ENCODE assay signal across 8 cellular contexts in genomic region chr1:21254335-21254951, GRCh38. TPM values are rescaled to one million over a fixed set of nuclear protein-coding genes. Genes with fewer than 3 reads are reported as not detected.
DNase-seq lines count a peak whose midpoint lies in the region; ATAC-seq, FAIRE-seq and TF ChIP-seq lines count a peak whose summit lies in the region.

No MANE protein-coding gene starts in this region.

- H3K36me3 Mint-ChIP-seq in activated T-helper 1 cell treated with anti-CD3 and anti-CD28 coated beads, Interleukin-12 subunit alpha, Interleukin-12 subunit beta, Interleukin-2, Interleukin-4 antibody, amounts not matched to agents 30 ng/mL and 10 ng/mL and 1 ng/mL, durations not matched to agents 14 hours and 24 hours and 36 hours (ENCODE audit: low read depth), result peaks cover 36% of the 10 kb centered on the region

- no peak overlapping the region for H3K4me2 ChIP-seq in GM23248 (ENCODE audit: unreplicated experiment)
- H3K4me2 ChIP-seq in mesendoderm (ENCODE audit: low read length), result no peak overlapping the region

- H3K4me1 ChIP-seq in GM23248 (ENCODE audit: insufficient read depth) (peaks cover 15% of the 10 kb centered on the region), heart right ventricle (peaks cover 6 to 38% (median 21%) of the 10 kb centered on the region in 9 donors), mesendoderm (ENCODE audit: control insufficient read depth, low read depth, low read length) (no peaks in the 10 kb centered on the region)

- in situ Hi-C loops in GM23248 (cut with MboI), result no loop called here

- TF ChIP-seq CTCF in heart right ventricle (IDR thresholded peaks at IDR 0.05), result no peak

- peak overlapping the region; percentile 19 for H3K27ac Mint-ChIP-seq in activated T-helper 1 cell treated with anti-CD3 and anti-CD28 coated beads, Interleukin-12 subunit alpha, Interleukin-12 subunit beta, Interleukin-2, Interleukin-4 antibody, amounts not matched to agents 30 ng/mL and 10 ng/mL and 1 ng/mL, durations not matched to agents 14 hours and 24 hours and 36 hours

- H2AFZ ChIP-seq in GM23248, result no peak overlapping the region

- H3K27me3 Mint-ChIP-seq in activated T-helper 1 cell treated with anti-CD3 and anti-CD28 coated beads, Interleukin-12 subunit alpha, Interleukin-12 subunit beta, Interleukin-2, Interleukin-4 antibody, amounts not matched to agents 30 ng/mL and 10 ng/mL and 1 ng/mL, durations not matched to agents 14 hours and 24 hours and 36 hours (ENCODE audit: insufficient read depth), result no peaks in the 10 kb centered on the region

- H3K79me1 ChIP-seq in mesendoderm (ENCODE audit: low read length), result no peaks in the 10 kb centered on the region

- H2BK15ac ChIP-seq in mesendoderm (replicated peaks; ENCODE audit: low read depth), result no peak overlapping the region

- H3K4me3 ChIP-seq in GM23248, result no peak overlapping the region
- no peak overlapping the region for H3K4me3 ChIP-seq in heart right ventricle
- H3K4me3 ChIP-seq in mesendoderm (ENCODE audit: low read length), result no peak overlapping the region

- FAIRE-seq in GM19239 (lab: Jason Lieb, UNC), result no peak

- H3K36me3 ChIP-seq in GM23248 (ENCODE audit: low read depth), result peaks cover 4% of the 10 kb centered on the region; the same call in 1 of the 2 replicates
- peaks cover 0 to 100% (median 26%) of the 10 kb centered on the region in 9 donors for H3K36me3 ChIP-seq in heart right ventricle
- no peaks in the 10 kb centered on the region for H3K36me3 ChIP-seq in mesendoderm (ENCODE audit: control insufficient read depth, insufficient read depth, low read length)

- H4K5ac ChIP-seq in mesendoderm (ENCODE audit: low read length), result no peak overlapping the region

- H4K8ac ChIP-seq in mesendoderm (ENCODE audit: low read depth, low read length), result no peak overlapping the region

- peaks cover 13% of the 10 kb centered on the region for H3F3A ChIP-seq in GM23248 (ENCODE audit: insufficient read depth)

- no peaks in the 10 kb centered on the region for H3K27me3 ChIP-seq in GM23248 (replicated peaks; ENCODE audit: insufficient read depth)
- no peaks in the 10 kb centered on the region for H3K27me3 ChIP-seq in heart right ventricle
- H3K27me3 ChIP-seq in mesendoderm (ENCODE audit: insufficient read depth, low read length, poor library complexity), result no peaks in the 10 kb centered on the region

- no peak overlapping the region for H3K18ac ChIP-seq in mesendoderm (ENCODE audit: low read length)

- no peak overlapping the region for H3K4me3 Mint-ChIP-seq in activated T-helper 1 cell treated with anti-CD3 and anti-CD28 coated beads, Interleukin-12 subunit alpha, Interleukin-12 subunit beta, Interleukin-2, Interleukin-4 antibody, amounts not matched to agents 30 ng/mL and 10 ng/mL and 1 ng/mL, durations not matched to agents 14 hours and 24 hours and 36 hours

- no peaks in the 10 kb centered on the region for H3K9me2 ChIP-seq in GM23248 (ENCODE audit: insufficient read depth)

- peaks cover 34% of the 10 kb centered on the region for H3K4me1 Mint-ChIP-seq in activated T-helper 1 cell treated with anti-CD3 and anti-CD28 coated beads, Interleukin-12 subunit alpha, Interleukin-12 subunit beta, Interleukin-2, Interleukin-4 antibody, amounts not matched to agents 30 ng/mL and 10 ng/mL and 1 ng/mL, durations not matched to agents 14 hours and 24 hours and 36 hours (ENCODE audit: low read depth)

- H3K4ac ChIP-seq in mesendoderm (ENCODE audit: low read depth, low read length), result no peak overlapping the region

- ATAC-seq in heart right ventricle (peak; percentile 28 to 77 (median 60)), sciatic nerve (peak; percentile 78), GM19452 (IDR thresholded peaks at IDR 0.05; ENCODE audit: unreplicated experiment) (no peak)

- no peak overlapping the region for H2BK120ac ChIP-seq in mesendoderm (ENCODE audit: low read depth, low read length)

- WGBS in GM23248 (ENCODE audit: low coverage in 1 of 2, low lambda C conversion rate in 2 of 2, missing lambda C conversion rate in 2 of 2), 2 experiments, result 43 to 52% methylated on average over 8 of the region's 8 CpGs
- 63 to 75% methylated on average over 8 of the region's 8 CpGs for WGBS in heart right ventricle, 2 donors
- no CpG with 5 or more reads among the region's 8 CpGs for WGBS in mesendoderm (ENCODE audit: extremely low coverage, insufficient coverage, low lambda C conversion rate)

- H3K9ac ChIP-seq in GM23248 (no peak overlapping the region), mesendoderm (ENCODE audit: low read length) (no peak overlapping the region)

- H2AK5ac ChIP-seq in mesendoderm (ENCODE audit: low read length), result no peak overlapping the region

- H3K27ac ChIP-seq in GM23248 (peak overlapping the region; percentile 18; the same call in 1 of the 2 replicates), heart right ventricle (peak overlapping the region in 8 of 10 donors; percentile 4 to 66 (median 50)), mesendoderm (ENCODE audit: low read depth, low read length) (no peak overlapping the region)

- peak; percentile 19 for DNase-seq in GM23248
- no peak for DNase-seq in activated T-helper 1 cell treated with anti-CD3 and anti-CD28 coated beads, Interleukin-12 subunit alpha, Interleukin-12 subunit beta, Interleukin-2, Interleukin-4 antibody, amounts not matched to agents 30 ng/mL and 10 ng/mL and 1 ng/mL, durations not matched to agents 14 hours and 24 hours and 36 hours (ENCODE audit: low spot score)
- peak; percentile 46 to 60 for DNase-seq in heart right ventricle
- DNase-seq in sciatic nerve (ENCODE audit: low spot score), result no peak
- DNase-seq in T1000 (lab: John Stamatoyannopoulos, UW), result no peak
- no peak for DNase-seq in GM19239 (ENCODE audit: insufficient read length, low spot score)
- no peak for DNase-seq in mesendoderm

- intact Hi-C loops in activated T-helper 1 cell treated with anti-CD3 and anti-CD28 coated beads, Interleukin-12 subunit alpha, Interleukin-12 subunit beta, Interleukin-2, Interleukin-4 antibody, amounts not matched to agents 30 ng/mL and 10 ng/mL and 1 ng/mL, durations not matched to agents 14 hours and 24 hours and 36 hours (cut with micrococcal nuclease), result no loop called here
- intact Hi-C loops in heart right ventricle (cut with DNase I) (loop anchor here in 8 of 10 donors (2.0 to 10.0 kb wide), 7 partner anchors 80 to 410 kb away; partner anchors contain the start of gene RAP1GAP (in 1 of the 8)), sciatic nerve (cut with DNase I) (no loop called here)

- no peak overlapping the region for H3K23ac ChIP-seq in mesendoderm (ENCODE audit: low read length)

- H3K9me3 Mint-ChIP-seq in activated T-helper 1 cell treated with anti-CD3 and anti-CD28 coated beads, Interleukin-12 subunit alpha, Interleukin-12 subunit beta, Interleukin-2, Interleukin-4 antibody, amounts not matched to agents 30 ng/mL and 10 ng/mL and 1 ng/mL, durations not matched to agents 14 hours and 24 hours and 36 hours, result no peaks in the 10 kb centered on the region

- H3K79me2 ChIP-seq in GM23248 (ENCODE audit: insufficient read depth) (no peaks in the 10 kb centered on the region), mesendoderm (ENCODE audit: control insufficient read depth, insufficient read depth, low read length) (no peaks in the 10 kb centered on the region)

- no peak overlapping the region for H3K56ac ChIP-seq in mesendoderm (ENCODE audit: low read length)

- no peak overlapping the region for H2BK5ac ChIP-seq in mesendoderm (ENCODE audit: low read length)

- H3K9me3 ChIP-seq in GM23248 (ENCODE audit: low read depth) (no peaks in the 10 kb centered on the region), heart right ventricle (no peaks in the 10 kb centered on the region)

- no peaks in the 10 kb centered on the region for H4K20me1 ChIP-seq in GM23248 (ENCODE audit: insufficient read depth)

RNA-seq across cellular contexts. Expression of gene ECE1, which starts 35.8 kb away (rescaled TPM):
- 100 and 124 TPM in 2 replicates for total RNA-seq in GM23248 (2014; rRNA removed; shearing (Covaris generic))
- polyA plus RNA-seq in GM23248 (2016; fragmentation: Nextera tagmentation; extraction: Ambion mirVana) (82.3 and 84.2 TPM in 2 replicates), heart right ventricle (10 to 100 TPM; 41.4 to 44.7 TPM)
- 139 and 140 TPM in 2 replicates for total RNA-seq in activated T-helper 1 cell treated with anti-CD3 and anti-CD28 coated beads, Interleukin-12 subunit alpha, Interleukin-12 subunit beta, Interleukin-2, Interleukin-4 antibody, amounts not matched to agents 30 ng/mL and 10 ng/mL and 1 ng/mL, durations not matched to agents 14 hours and 24 hours and 36 hours
- total RNA-seq in heart right ventricle (10 to 100 TPM; 30.6 to 81.8 (median 53.1) TPM), sciatic nerve (117 TPM)
- 19.2 TPM for polyA plus RNA-seq in mesendoderm (2013, experiment 1 of 2)
- 19.4 TPM for polyA plus RNA-seq in mesendoderm (2013, experiment 2 of 2)

Comparison
In these comparisons a context has a peak if more than half of its experiments do, and no peak if none do; other contexts are left out.
1. DNase-seq: peak in GM23248 (single experiment) and heart right ventricle (2 of 2); none in activated T-helper 1 cell treated with anti-CD3 and anti-CD28 coated beads, Interleukin-12 subunit alpha, Interleukin-12 subunit beta, Interleukin-2, Interleukin-4 antibody, amounts not matched to agents 30 ng/mL and 10 ng/mL and 1 ng/mL, durations not matched to agents 14 hours and 24 hours and 36 hours (single experiment), sciatic nerve (single experiment), T1000 (single experiment), GM19239 (single experiment) and mesendoderm (single experiment).
2. intact Hi-C loops: an anchor here in heart right ventricle (2.0 to 10.0 kb wide); none called in activated T-helper 1 cell treated with anti-CD3 and anti-CD28 coated beads, Interleukin-12 subunit alpha, Interleukin-12 subunit beta, Interleukin-2, Interleukin-4 antibody, amounts not matched to agents 30 ng/mL and 10 ng/mL and 1 ng/mL, durations not matched to agents 14 hours and 24 hours and 36 hours and sciatic nerve.